Comparison of ENCODE assay signal across 8 cellular contexts in the genomic region with DNA sequence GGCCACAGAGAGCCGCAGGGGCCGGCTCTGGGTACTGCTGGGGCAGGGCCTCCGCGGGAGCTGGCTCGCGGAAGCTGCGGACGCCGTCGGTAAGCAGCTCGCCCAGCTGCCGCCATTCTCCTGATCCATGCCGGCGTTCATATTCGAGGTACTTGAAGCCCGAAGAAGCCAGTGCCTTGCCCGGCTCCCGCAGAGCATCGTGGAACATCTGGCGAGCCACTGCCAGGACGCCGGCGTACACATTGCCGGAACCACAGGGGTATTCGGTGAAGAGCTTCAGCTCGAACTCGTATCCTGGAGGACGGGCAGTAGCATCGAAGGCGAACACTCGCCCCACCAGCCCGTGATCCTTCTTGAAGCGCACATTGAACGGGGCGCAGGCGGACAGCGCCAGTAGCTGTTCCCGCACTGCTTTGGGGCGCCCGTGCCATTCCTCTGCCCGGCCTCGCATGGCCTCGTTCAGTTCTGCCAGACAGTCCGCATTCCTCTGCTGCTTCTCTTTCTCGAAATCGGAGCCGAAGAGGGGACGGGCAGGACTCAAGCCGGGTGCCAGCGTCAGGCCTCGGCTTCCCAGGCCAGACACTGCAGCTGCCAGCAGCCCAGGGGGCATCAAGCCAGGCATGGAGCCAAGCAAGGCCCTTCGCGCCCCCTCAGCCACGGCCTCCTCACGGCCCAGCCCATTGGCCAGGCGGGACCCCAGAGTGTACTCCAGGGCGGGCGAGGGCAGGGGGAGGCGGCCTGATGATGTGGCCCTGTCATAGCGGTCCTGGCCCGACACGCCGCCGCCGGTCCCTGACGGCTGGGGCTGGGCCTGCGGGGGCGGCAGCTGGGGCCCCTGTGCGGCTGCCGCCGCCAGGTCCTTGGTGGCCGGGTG. TPM values are rescaled to one million over a fixed set of nuclear protein-coding genes. Genes with fewer than 3 reads are reported as not detected.
DNase-seq lines count a peak whose midpoint lies in the region; ATAC-seq, FAIRE-seq and TF ChIP-seq lines count a peak whose summit lies in the region.

No MANE protein-coding gene starts in this region.

- in situ Hi-C loops in K562 (cut with MboI): no loop called here

- H4K20me1 ChIP-seq in K562 (replicated peaks; ENCODE audit: control insufficient read depth, insufficient read depth, low read length): no peaks in the 10 kb centered on the region

- peak overlapping the region; percentile 94 for H3K27ac ChIP-seq in K562 (ENCODE audit: extremely low read depth, low read depth, low read length)
- peak overlapping the region; percentile 92 for H3K27ac ChIP-seq in upper lobe of right lung

- no peak overlapping the region for H2AFZ ChIP-seq in K562 (ENCODE audit: low read depth, low read length)

- H3K9me3 Mint-ChIP-seq in IgD-negative memory B cell (no peaks in the 10 kb centered on the region), memory B cell (no peaks in the 10 kb centered on the region)

- no peak for TF ChIP-seq EP300 in K562 (IDR thresholded peaks at IDR 0.05; ENCODE audit: low read length)

- TF ChIP-seq CTCF in K562 (IDR thresholded peaks at IDR 0.05 in 2 of 3, conservative IDR thresholded peaks at IDR 0.05 in 1 of 3; ENCODE audit: insufficient read depth in 2 of 3, low read depth in 1 of 3, low read length in 3 of 3) (no peak), upper lobe of right lung (IDR thresholded peaks at IDR 0.05) (no peak)

- peak overlapping the region; percentile 29 to 54 (median 52) for H3K4me3 Mint-ChIP-seq in IgD-negative memory B cell
- peak overlapping the region; percentile 44 for H3K4me3 Mint-ChIP-seq in memory B cell

- 67% methylated on average over 52 of the region's 72 CpGs for WGBS in K562 (ENCODE audit: insufficient coverage, low coverage, missing lambda C conversion rate)

- ATAC-seq in K562 (peak; percentile 31), memory B cell (ENCODE audit: low read depth) (no peak), upper lobe of right lung (no peak), GM18511 (IDR thresholded peaks at IDR 0.05; ENCODE audit: unreplicated experiment) (no peak), HG03571 (IDR thresholded peaks at IDR 0.05; ENCODE audit: unreplicated experiment) (no peak)

- DNase-seq in NCI-H748 (lab: John Stamatoyannopoulos, UW; ENCODE audit: unreplicated experiment): peak; percentile 53
- DNase-seq in NCI-H748 treated with DMSO at 0.1 percent for 48 hours (lab: John Stamatoyannopoulos, UW): no peak
- DNase-seq in K562 (ENCODE audit: extremely low read depth in 1 of 4, low spot score in 3 of 4): peak; percentile 62 to 75 (median 70)
- peak in 1 of 2 donors; percentile 41 for DNase-seq in memory B cell (ENCODE audit: low spot score in 2 of 2)
- DNase-seq in upper lobe of right lung: no peak

- intact Hi-C loops in K562 (cut with micrococcal nuclease): no loop called here
- intact Hi-C loops in upper lobe of right lung (cut with DNase I): no loop called here

- POLR2A ChIA-PET in K562 (lab: Yijun Ruan, JAX): interaction anchor here (0.7 to 2.3 kb wide), 7 partner anchors 8 to 100 kb away, joined by 3 to 12 read pairs (median 4); a partner anchor contains a TSS

- no peaks in the 10 kb centered on the region for H3K9me3 ChIP-seq in K562 (replicated peaks; ENCODE audit: control insufficient read depth, insufficient read depth, low read depth, low read length)
- H3K9me3 ChIP-seq in upper lobe of right lung: no peaks in the 10 kb centered on the region

- peaks cover 13% of the 10 kb centered on the region; the same call in 1 of the 3 replicates for H3K36me3 ChIP-seq in K562 (ENCODE audit: control insufficient read depth, insufficient read depth, low read length)
- H3K36me3 ChIP-seq in upper lobe of right lung: no peaks in the 10 kb centered on the region

- H3K27ac Mint-ChIP-seq in IgD-negative memory B cell: no peak overlapping the region
- H3K27ac Mint-ChIP-seq in memory B cell: no peak overlapping the region

- no peak for FAIRE-seq in K562 (lab: Jason Lieb, UNC)

- CTCF ChIA-PET in K562 (lab: Yijun Ruan, JAX; ENCODE audit: low intra/inter-chr PET ratio): interaction anchor here (0.6 to 3.3 kb wide), 4 partner anchors 21 to 694 kb away, joined by 3 to 56 read pairs (median 10); a partner anchor contains a TSS

- TF ChIP-seq POLR2A in K562 (conservative IDR thresholded peaks at IDR 0.05): no peak

- H3K4me2 ChIP-seq in K562 (ENCODE audit: insufficient read depth, low read length): peak overlapping the region; percentile 87

- BruUV-seq in K562 (replicated peaks; lab: Mats Ljungman, UMichigan): no TSS peak

- peak overlapping the region; percentile 80 to 97 for H3K9ac ChIP-seq in K562 (ENCODE audit: insufficient read depth in 1 of 2, low read depth in 2 of 2, low read length in 2 of 2)

- TF ChIP-seq RAD21 in K562 (CRISPR knock-in tag; conservative IDR thresholded peaks at IDR 0.05 in 1 of 2, IDR thresholded peaks at IDR 0.05 in 1 of 2): no peak

- no peaks in the 10 kb centered on the region for H3K9me1 ChIP-seq in K562 (ENCODE audit: control insufficient read depth, insufficient read depth, low read length)

- H3K4me1 Mint-ChIP-seq in IgD-negative memory B cell (peaks cover 9 to 22% (median 15%) of the 10 kb centered on the region in 3 donors), memory B cell (peaks cover 9% of the 10 kb centered on the region)

- H3K36me3 Mint-ChIP-seq in IgD-negative memory B cell (peaks cover 7% of the 10 kb centered on the region), memory B cell (peaks cover 8% of the 10 kb centered on the region)

- peaks cover 42 to 59% of the 10 kb centered on the region in 2 experiments; a peak in 4 of 5 replicates for H3K4me1 ChIP-seq in K562 (replicated peaks in 1 of 2; ENCODE audit: control insufficient read depth in 2 of 2, insufficient read depth in 2 of 2, low read length in 2 of 2)
- peaks cover 32% of the 10 kb centered on the region for H3K4me1 ChIP-seq in upper lobe of right lung

- H3K27me3 ChIP-seq in K562 (ENCODE audit: control insufficient read depth in 2 of 2, insufficient read depth in 2 of 2, low read length in 2 of 2) (no peaks in the 10 kb centered on the region), upper lobe of right lung (no peaks in the 10 kb centered on the region)

- peaks cover 7% of the 10 kb centered on the region for H3K27me3 Mint-ChIP-seq in IgD-negative memory B cell
- H3K27me3 Mint-ChIP-seq in memory B cell: peaks cover 9% of the 10 kb centered on the region

- H3K79me2 ChIP-seq in K562 (ENCODE audit: control insufficient read depth, insufficient read depth, low read length): peaks cover 25% of the 10 kb centered on the region

- H3K4me3 ChIP-seq in K562 (peak overlapping the region; percentile 58), upper lobe of right lung (peak overlapping the region; percentile 72)

RNA-seq across cellular contexts. Expression of a gene that starts 1.0 kb away (rescaled TPM):
- polyA plus RNA-seq in IgD-negative memory B cell (10.0 TPM), K562 (2011; rRNA removed) (3.2 and 5.0 TPM in 2 replicates), K562 (2014; fragmentation: Illumina TruSeq; extraction: Trizol) (3.5 and 8.6 TPM in 2 replicates), K562 (2014; fragmentation: Nextera tagmentation; extraction: Ambion mirVana) (under 1 TPM; 0.61 to 0.62 TPM), K562 (2014; rRNA removed) (14.3 and 18.8 TPM in 2 replicates)
- 2.2 and 10.2 TPM in 2 replicates for total RNA-seq in K562 (2011; cell fraction: chromatin; rRNA removed; ENCODE audit: low replicate concordance)
- 19.5 and 20.3 TPM in 2 replicates for total RNA-seq in K562 (2011; cell fraction: nucleolus; rRNA removed)
- 5.5 and 7.2 TPM in 2 replicates for total RNA-seq in K562 (2011; cell fraction: nucleoplasm; rRNA removed)
- total RNA-seq in K562 (2014; rRNA removed) (32.2 and 38.8 TPM in 2 replicates), K562 (2014; rRNA removed; fragmentation: Illumina TruSeq; extraction: Trizol) (2.6 and 2.8 TPM in 2 replicates), K562 (2015; rRNA removed; fragmentation: Illumina TruSeq; extraction: Trizol) (8.4 and 9.5 TPM in 2 replicates), K562 (2021) (35.0 and 35.9 TPM in 2 replicates), upper lobe of right lung (25.0 TPM)
- polyA plus RNA-seq in K562 (2011; cell fraction: cytosol; rRNA removed): 4.7 and 20.7 TPM in 2 replicates
- 5.6 and 10.1 TPM in 2 replicates for polyA plus RNA-seq in K562 (2011; cell fraction: nucleus; rRNA removed)
- polyA plus RNA-seq in K562 (2012): 14.9 and 16.5 TPM in 2 replicates
- polyA minus RNA-seq in K562 (2011; rRNA and poly(A)+ RNA removed): 2.2 and 3.4 TPM in 2 replicates
- 12.9 and 19.5 TPM in 2 replicates for polyA minus RNA-seq in K562 (2011; cell fraction: cytosol; rRNA and poly(A)+ RNA removed)
- polyA minus RNA-seq in K562 (2011; cell fraction: nucleus; rRNA and poly(A)+ RNA removed): 12.3 and 15.7 TPM in 2 replicates

RNA-seq across cellular contexts. Expression of a gene that starts 17.5 kb away (rescaled TPM):
- polyA plus RNA-seq in IgD-negative memory B cell (0.70 TPM), K562 (2011; rRNA removed) (0.72 and 1.3 TPM in 2 replicates), K562 (2014; fragmentation: Illumina TruSeq; extraction: Trizol) (1.7 and 1.9 TPM in 2 replicates), K562 (2014; fragmentation: Nextera tagmentation; extraction: Ambion mirVana) (under 1 TPM; 0.32 to 0.34 TPM), K562 (2014; rRNA removed) (2.4 and 4.9 TPM in 2 replicates)
- 2.2 and 5.3 TPM in 2 replicates for total RNA-seq in K562 (2011; cell fraction: chromatin; rRNA removed; ENCODE audit: low replicate concordance)
- 3.0 and 3.4 TPM in 2 replicates for total RNA-seq in K562 (2011; cell fraction: nucleolus; rRNA removed)
- total RNA-seq in K562 (2011; cell fraction: nucleoplasm; rRNA removed): 3.4 and 4.7 TPM in 2 replicates
- total RNA-seq in K562 (2014; rRNA removed) (2.6 and 2.8 TPM in 2 replicates), K562 (2014; rRNA removed; fragmentation: Illumina TruSeq; extraction: Trizol) (0.61 and 0.80 TPM in 2 replicates), K562 (2015; rRNA removed; fragmentation: Illumina TruSeq; extraction: Trizol) (1.0 and 1.6 TPM in 2 replicates), K562 (2021) (7.4 and 7.6 TPM in 2 replicates), upper lobe of right lung (7.9 TPM)
- polyA plus RNA-seq in K562 (2011; cell fraction: cytosol; rRNA removed): 1.5 and 2.2 TPM in 2 replicates
- polyA plus RNA-seq in K562 (2011; cell fraction: nucleus; rRNA removed): 2.9 and 5.2 TPM in 2 replicates
- polyA plus RNA-seq in K562 (2012): 3.1 and 4.0 TPM in 2 replicates
- polyA minus RNA-seq in K562 (2011; rRNA and poly(A)+ RNA removed): 0.28 and 0.33 TPM in 2 replicates
- polyA minus RNA-seq in K562 (2011; cell fraction: cytosol; rRNA and poly(A)+ RNA removed): 1.9 and 2.3 TPM in 2 replicates
- polyA minus RNA-seq in K562 (2011; cell fraction: nucleus; rRNA and poly(A)+ RNA removed): 0.94 and 1.3 TPM in 2 replicates

RNA-seq across cellular contexts. Expression of a gene that starts 20.8 kb away (rescaled TPM):
- not detected for polyA plus RNA-seq in IgD-negative memory B cell
- 4.9 and 12.6 TPM in 2 replicates for total RNA-seq in K562 (2011; cell fraction: chromatin; rRNA removed; ENCODE audit: low replicate concordance)
- 8.7 and 8.8 TPM in 2 replicates for total RNA-seq in K562 (2011; cell fraction: nucleolus; rRNA removed)
- total RNA-seq in K562 (2011; cell fraction: nucleoplasm; rRNA removed): 7.4 and 7.8 TPM in 2 replicates
- total RNA-seq in K562 (2014; rRNA removed): 5.5 and 8.9 TPM in 2 replicates
- total RNA-seq in K562 (2014; rRNA removed; fragmentation: Illumina TruSeq; extraction: Trizol): 3.3 and 3.5 TPM in 2 replicates
- 3.2 and 3.5 TPM in 2 replicates for total RNA-seq in K562 (2015; rRNA removed; fragmentation: Illumina TruSeq; extraction: Trizol)
- total RNA-seq in K562 (2021): 8.1 and 8.6 TPM in 2 replicates
- polyA plus RNA-seq in K562 (2011; rRNA removed): 10.7 and 15.5 TPM in 2 replicates
- 19.1 and 21.5 TPM in 2 replicates for polyA plus RNA-seq in K562 (2011; cell fraction: cytosol; rRNA removed)
- 8.5 and 9.2 TPM in 2 replicates for polyA plus RNA-seq in K562 (2011; cell fraction: nucleus; rRNA removed)
- 5.3 and 6.6 TPM in 2 replicates for polyA plus RNA-seq in K562 (2012)
- polyA plus RNA-seq in K562 (2014; fragmentation: Illumina TruSeq; extraction: Trizol): 4.7 and 6.1 TPM in 2 replicates
- polyA plus RNA-seq in K562 (2014; fragmentation: Nextera tagmentation; extraction: Ambion mirVana): 1 to 10 TPM; 1.3 to 1.5 TPM
- polyA plus RNA-seq in K562 (2014; rRNA removed): 5.0 and 6.7 TPM in 2 replicates
- polyA minus RNA-seq in K562 (2011; rRNA and poly(A)+ RNA removed): 10.7 and 18.1 TPM in 2 replicates
- polyA minus RNA-seq in K562 (2011; cell fraction: cytosol; rRNA and poly(A)+ RNA removed): 4.2 and 7.2 TPM in 2 replicates
- polyA minus RNA-seq in K562 (2011; cell fraction: nucleus; rRNA and poly(A)+ RNA removed): 3.0 and 3.4 TPM in 2 replicates
- total RNA-seq in upper lobe of right lung: 1.6 TPM

RNA-seq across cellular contexts. Expression of a gene that starts 22.0 kb away (rescaled TPM):
- polyA plus RNA-seq in IgD-negative memory B cell (26.8 TPM), K562 (2011; rRNA removed) (80.3 and 101 TPM in 2 replicates), K562 (2014; fragmentation: Illumina TruSeq; extraction: Trizol) (79.4 and 82.9 TPM in 2 replicates), K562 (2014; fragmentation: Nextera tagmentation; extraction: Ambion mirVana) (under 1 TPM; 0.73 to 0.85 TPM), K562 (2014; rRNA removed) (63.1 and 66.5 TPM in 2 replicates)
- 281 and 416 TPM in 2 replicates for total RNA-seq in K562 (2011; cell fraction: chromatin; rRNA removed; ENCODE audit: low replicate concordance)
- 171 and 172 TPM in 2 replicates for total RNA-seq in K562 (2011; cell fraction: nucleolus; rRNA removed)
- total RNA-seq in K562 (2011; cell fraction: nucleoplasm; rRNA removed): 158 and 183 TPM in 2 replicates
- total RNA-seq in K562 (2014; rRNA removed) (58.4 and 60.4 TPM in 2 replicates), K562 (2014; rRNA removed; fragmentation: Illumina TruSeq; extraction: Trizol) (26.4 and 31.4 TPM in 2 replicates), K562 (2015; rRNA removed; fragmentation: Illumina TruSeq; extraction: Trizol) (38.7 and 40.9 TPM in 2 replicates), K562 (2021) (86.9 and 95.5 TPM in 2 replicates), upper lobe of right lung (70.6 TPM)
- polyA plus RNA-seq in K562 (2011; cell fraction: cytosol; rRNA removed): 76.7 and 115 TPM in 2 replicates
- 192 and 225 TPM in 2 replicates for polyA plus RNA-seq in K562 (2011; cell fraction: nucleus; rRNA removed)
- 73.1 and 85.2 TPM in 2 replicates for polyA plus RNA-seq in K562 (2012)
- 96.1 and 136 TPM in 2 replicates for polyA minus RNA-seq in K562 (2011; rRNA and poly(A)+ RNA removed)
- polyA minus RNA-seq in K562 (2011; cell fraction: cytosol; rRNA and poly(A)+ RNA removed): 80.5 and 91.6 TPM in 2 replicates
- polyA minus RNA-seq in K562 (2011; cell fraction: nucleus; rRNA and poly(A)+ RNA removed): 37.0 and 46.3 TPM in 2 replicates

RNA-seq across cellular contexts. Expression of a gene that starts 29.7 kb away (rescaled TPM):
- polyA plus RNA-seq in IgD-negative memory B cell (not detected), K562 (2011; rRNA removed) (not detected in 2 replicates), K562 (2014; fragmentation: Illumina TruSeq; extraction: Trizol) (not detected in 2 replicates), K562 (2014; fragmentation: Nextera tagmentation; extraction: Ambion mirVana) (not detected), K562 (2014; rRNA removed) (not detected in 2 replicates)
- not detected in 2 replicates for total RNA-seq in K562 (2011; cell fraction: chromatin; rRNA removed; ENCODE audit: low replicate concordance)
- not detected in 2 replicates for total RNA-seq in K562 (2011; cell fraction: nucleolus; rRNA removed)
- total RNA-seq in K562 (2011; cell fraction: nucleoplasm; rRNA removed): not detected in 2 replicates
- total RNA-seq in K562 (2014; rRNA removed) (0.08 TPM in 1 of 2 replicates, not detected in the other), K562 (2014; rRNA removed; fragmentation: Illumina TruSeq; extraction: Trizol) (not detected in 2 replicates), K562 (2015; rRNA removed; fragmentation: Illumina TruSeq; extraction: Trizol) (not detected in 2 replicates), K562 (2021) (not detected in 2 replicates), upper lobe of right lung (not detected)
- not detected in 2 replicates for polyA plus RNA-seq in K562 (2011; cell fraction: cytosol; rRNA removed)
- not detected in 2 replicates for polyA plus RNA-seq in K562 (2011; cell fraction: nucleus; rRNA removed)
- not detected in 2 replicates for polyA plus RNA-seq in K562 (2012)
- polyA minus RNA-seq in K562 (2011; rRNA and poly(A)+ RNA removed): not detected in 2 replicates
- polyA minus RNA-seq in K562 (2011; cell fraction: cytosol; rRNA and poly(A)+ RNA removed): not detected in 2 replicates
- not detected in 2 replicates for polyA minus RNA-seq in K562 (2011; cell fraction: nucleus; rRNA and poly(A)+ RNA removed)

Comparison
In these comparisons a context has a peak if more than half of its experiments do, and no peak if none do; other contexts are left out.
1. DNase-seq: peak in NCI-H748 (single experiment) and K562 (4 of 4); none in NCI-H748 treated with DMSO at 0.1 percent for 48 hours (single experiment) and upper lobe of right lung (single experiment).